ENCODE assay signal across 9 cellular contexts in the genomic region with DNA sequence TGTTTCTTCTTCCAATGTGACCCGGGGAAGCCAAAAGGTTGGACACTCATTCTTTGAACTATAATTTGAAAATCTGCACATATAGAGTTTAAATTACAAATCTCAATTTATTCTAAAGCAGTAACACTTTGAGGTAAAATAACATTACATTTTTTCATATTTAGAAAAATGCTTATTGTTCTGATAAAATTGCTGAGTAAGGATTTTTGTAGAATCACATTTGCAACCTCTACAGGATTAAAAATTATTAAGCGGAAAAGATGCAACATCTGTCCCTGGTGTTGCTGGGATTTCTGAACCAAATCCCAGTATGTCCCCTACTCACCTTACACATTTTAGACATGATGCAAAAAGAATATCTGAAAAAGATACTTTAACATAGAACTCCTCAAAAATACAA.
"Had no signal": no experiment of that assay in that cellular context is flagged by ENCODE, and none has a peak within 500 bp of the region (broad histone marks: within the 10 kb centered on the region; RNA-seq: fewer than 3 reads in every experiment).

No MANE protein-coding gene starts in this region.

- FAIRE-seq: H54, HTR-8/SVneo had no signal

- H3K27ac ChIP-seq: GM23248, KMS-11 had no signal

- H3K4me2 ChIP-seq: KMS-11 had no signal

- DNase-seq: GM23248, GOT3, H9, HCEC 1CT, Karpas-422, KBM-7 had no signal

- H2AFZ ChIP-seq: GM23248 had no signal

- H3K4me3 ChIP-seq: GM23248 had no signal

- H3K9ac ChIP-seq: GM23248, KMS-11 had no signal
